ENCODE assay signal across 15 cellular contexts in the genomic region with DNA sequence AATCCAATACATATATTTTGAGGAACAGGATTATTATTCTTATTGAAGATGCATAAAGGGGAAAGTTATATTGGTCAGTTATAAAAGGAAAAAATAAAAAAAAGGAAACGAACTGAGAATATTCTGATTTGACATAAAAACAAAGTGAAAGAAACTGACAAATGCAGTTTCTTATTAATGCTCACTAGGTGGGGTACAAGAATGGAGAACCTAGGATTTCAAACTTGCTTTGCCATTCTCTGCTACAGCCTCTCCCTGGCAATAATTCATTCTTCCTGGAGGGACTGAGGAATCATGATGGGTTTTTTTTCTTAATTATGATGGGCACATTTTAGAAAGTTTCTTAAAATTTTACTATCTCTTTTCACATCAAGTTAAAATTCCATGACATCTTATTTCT.
DNase-seq lines count a peak whose midpoint lies in the region; ATAC-seq, FAIRE-seq and TF ChIP-seq lines count a peak whose summit lies in the region.
"Had no signal": no experiment of that assay in that cellular context is flagged by ENCODE, and none has a peak within 500 bp of the region (broad histone marks: within the 10 kb centered on the region; RNA-seq: fewer than 3 reads in every experiment).

No MANE protein-coding gene starts in this region.

- H4K20me1 ChIP-seq in osteoblast (ENCODE audit: insufficient read depth, low read length): no peaks in the 10 kb centered on the region

- no peak overlapping the region for H3K9ac ChIP-seq in kidney (ENCODE audit: low read length in 2 of 2)

- H3K27ac ChIP-seq in osteoblast (ENCODE audit: low read depth, low read length) (no peak overlapping the region), kidney (ENCODE audit: low read depth in 2 of 2, low read length in 2 of 2) (no peak overlapping the region)
- H3K27ac ChIP-seq: ascending aorta had no signal

- ATAC-seq in stimulated activated naive B cell treated with anti-CD40 and anti-IgM and Interleukin-4, amounts not matched to agents 10 μg/mL and 1 μg/mL and 100 μg/mL, for 72 hours (replicated peaks): no peak
- ATAC-seq: esophagus mucosa had no signal

- TF ChIP-seq CTCF in osteoblast (IDR thresholded peaks at IDR 0.05; ENCODE audit: extremely low read depth, low read depth, low read length): peak; percentile 33
- no peak for TF ChIP-seq CTCF in kidney (IDR thresholded peaks at IDR 0.05; ENCODE audit: borderline replicate concordance, extremely low read depth, insufficient read depth)

- H3K27me3 Mint-ChIP-seq in stimulated activated naive B cell treated with anti-CD40 and anti-IgM and Interleukin-4, amounts not matched to agents 10 μg/mL and 1 μg/mL and 100 μg/mL, for 72 hours: no peaks in the 10 kb centered on the region
- H3K27me3 Mint-ChIP-seq in activated naive CD8-positive, alpha-beta T cell treated with anti-CD3 and anti-CD28 coated beads for 36 hours: no peaks in the 10 kb centered on the region

- no peak overlapping the region for H3K4me3 Mint-ChIP-seq in stimulated activated naive B cell treated with anti-CD40 and anti-IgM and Interleukin-4, amounts not matched to agents 10 μg/mL and 1 μg/mL and 100 μg/mL, for 72 hours
- H3K4me3 Mint-ChIP-seq in activated naive CD8-positive, alpha-beta T cell treated with anti-CD3 and anti-CD28 coated beads for 36 hours: no peak overlapping the region

- no peak overlapping the region for H3K27ac Mint-ChIP-seq in stimulated activated naive B cell treated with anti-CD40 and anti-IgM and Interleukin-4, amounts not matched to agents 10 μg/mL and 1 μg/mL and 100 μg/mL, for 72 hours
- H3K27ac Mint-ChIP-seq in activated naive CD8-positive, alpha-beta T cell treated with anti-CD3 and anti-CD28 coated beads for 36 hours: no peak overlapping the region

- no peak for FAIRE-seq in kidney (lab: Jason Lieb, UNC)
- FAIRE-seq: GM18507, urothelium cell line had no signal

- intact Hi-C loops in kidney (cut with DNase I): no loop called here

- no peaks in the 10 kb centered on the region for H3K27me3 ChIP-seq in osteoblast (ENCODE audit: insufficient read depth, low read length)
- H3K27me3 ChIP-seq: ascending aorta had no signal

- peaks cover 3 to 5% of the 10 kb centered on the region in 2 donors for H3K9me3 Mint-ChIP-seq in stimulated activated naive B cell treated with anti-CD40 and anti-IgM and Interleukin-4, amounts not matched to agents 10 μg/mL and 1 μg/mL and 100 μg/mL, for 72 hours
- no peaks in the 10 kb centered on the region for H3K9me3 Mint-ChIP-seq in activated naive CD8-positive, alpha-beta T cell treated with anti-CD3 and anti-CD28 coated beads for 36 hours

- no peaks in the 10 kb centered on the region for H3K36me3 Mint-ChIP-seq in stimulated activated naive B cell treated with anti-CD40 and anti-IgM and Interleukin-4, amounts not matched to agents 10 μg/mL and 1 μg/mL and 100 μg/mL, for 72 hours
- no peaks in the 10 kb centered on the region for H3K36me3 Mint-ChIP-seq in activated naive CD8-positive, alpha-beta T cell treated with anti-CD3 and anti-CD28 coated beads for 36 hours

- peaks cover 18 to 24% of the 10 kb centered on the region in 2 donors for H3K4me1 Mint-ChIP-seq in stimulated activated naive B cell treated with anti-CD40 and anti-IgM and Interleukin-4, amounts not matched to agents 10 μg/mL and 1 μg/mL and 100 μg/mL, for 72 hours
- H3K4me1 Mint-ChIP-seq in activated naive CD8-positive, alpha-beta T cell treated with anti-CD3 and anti-CD28 coated beads for 36 hours: no peaks in the 10 kb centered on the region

- H3K4me1 ChIP-seq in osteoblast (ENCODE audit: insufficient read depth, low read length): no peaks in the 10 kb centered on the region
- H3K4me1 ChIP-seq in kidney (ENCODE audit: control insufficient read depth in 1 of 2, insufficient read depth in 1 of 2, low read depth in 1 of 2, low read length in 2 of 2): no peaks in the 10 kb centered on the region
- H3K4me1 ChIP-seq: ascending aorta had no signal

- peak overlapping the region; percentile 86 for H2AFZ ChIP-seq in osteoblast (ENCODE audit: low read length)

- peak overlapping the region; percentile 70 for H3K4me2 ChIP-seq in osteoblast (ENCODE audit: insufficient read depth, low read length)

- H3K9me3 ChIP-seq in osteoblast (ENCODE audit: low read depth, low read length) (no peaks in the 10 kb centered on the region), kidney (ENCODE audit: control insufficient read depth in 1 of 2, low read length in 2 of 2) (no peaks in the 10 kb centered on the region)
- H3K9me3 ChIP-seq: ascending aorta had no signal

- DNase-seq in HCEC 1CT: peak; percentile 52
- peak; percentile 16 for DNase-seq in RKO (ENCODE audit: low spot score)
- DNase-seq in fibroblast of peridontal ligament (ENCODE audit: extremely low read depth): peak; percentile 51
- no peak for DNase-seq in osteoblast (ENCODE audit: insufficient read length, low spot score, missing footprints)
- DNase-seq in stimulated activated naive B cell treated with anti-CD40 and anti-IgM and Interleukin-4, amounts not matched to agents 10 μg/mL and 1 μg/mL and 100 μg/mL, for 72 hours: no peak
- no peak for DNase-seq in DMS153 treated with DMSO at 0.1 percent for 48 hours (lab: John Stamatoyannopoulos, UW; ENCODE audit: unreplicated experiment)
- DNase-seq in activated naive CD8-positive, alpha-beta T cell treated with anti-CD3 and anti-CD28 coated beads for 36 hours: no peak
- DNase-seq in kidney: no peak
- DNase-seq: activated T-cell treated with anti-CD3 and anti-CD28 coated beads for 4 hours, DMS153, NCI-H1092 had no signal

- no peaks in the 10 kb centered on the region for H3K79me2 ChIP-seq in osteoblast (ENCODE audit: insufficient read depth, low read length)

- H3K36me3 ChIP-seq in osteoblast (ENCODE audit: insufficient read depth, low read length) (no peaks in the 10 kb centered on the region), kidney (ENCODE audit: control insufficient read depth in 1 of 2, insufficient read depth in 2 of 2, low read length in 2 of 2) (no peaks in the 10 kb centered on the region)
- H3K36me3 ChIP-seq: ascending aorta had no signal

- peak overlapping the region; percentile 59 for H3K4me3 ChIP-seq in osteoblast (ENCODE audit: insufficient read depth, low read length)
- no peak overlapping the region for H3K4me3 ChIP-seq in kidney (ENCODE audit: low read length in 2 of 2)
- H3K4me3 ChIP-seq: ascending aorta had no signal

Comparison
In these comparisons a context has a peak if more than half of its experiments do, and no peak if none do; other contexts are left out.
1. DNase-seq: peak in HCEC 1CT (single experiment), RKO (single experiment) and fibroblast of peridontal ligament (single experiment); none in osteoblast (single experiment), stimulated activated naive B cell treated with anti-CD40 and anti-IgM and Interleukin-4, amounts not matched to agents 10 μg/mL and 1 μg/mL and 100 μg/mL, for 72 hours (single experiment), DMS153 treated with DMSO at 0.1 percent for 48 hours (single experiment), activated naive CD8-positive, alpha-beta T cell treated with anti-CD3 and anti-CD28 coated beads for 36 hours (single experiment) and kidney (single experiment).